ENCODE assay signal across 8 cellular contexts in genomic region chr19:37817180-37817911, GRCh38. TPM values are rescaled to one million over a fixed set of nuclear protein-coding genes. Genes with fewer than 3 reads are reported as not detected.
DNase-seq lines count a peak whose midpoint lies in the region; ATAC-seq and TF ChIP-seq lines count a peak whose summit lies in the region.

No MANE protein-coding gene starts in this region.

- intact Hi-C loops in thyroid gland (cut with DNase I) = no loop called here

- no peaks in the 10 kb centered on the region for H4K20me1 ChIP-seq in neural progenitor cell (ENCODE audit: low read depth)

- peak overlapping the region; percentile 80 for H3K4me2 ChIP-seq in neural progenitor cell

- no peaks in the 10 kb centered on the region for H3K79me2 ChIP-seq in ACC112 (ENCODE audit: control insufficient read depth, insufficient read depth, low read length, unreplicated experiment)
- H3K79me2 ChIP-seq in neural progenitor cell (ENCODE audit: low read depth) = no peaks in the 10 kb centered on the region

- H3K9me3 Mint-ChIP-seq in neural progenitor cell = peaks cover 59% of the 10 kb centered on the region

- peak overlapping the region; percentile 67 for H3K4me3 Mint-ChIP-seq in neural progenitor cell

- TF ChIP-seq CTCF in neural progenitor cell (IDR thresholded peaks at IDR 0.05) (no peak), thyroid gland (IDR thresholded peaks at IDR 0.05) (peak in 1 of 6 experiments; percentile 6)

- 1 to 3% methylated on average over 19 to 33 of the region's 60 CpGs for WGBS in thyroid gland, 2 donors

- H3K4me3 ChIP-seq in ACC112 (ENCODE audit: low read depth, low read length) (peak overlapping the region; percentile 68), neural progenitor cell (peak overlapping the region; percentile 65), thyroid gland (replicated peaks in 1 of 3) (peak overlapping the region; percentile 37 to 88 (median 67))

- H3K27ac ChIP-seq in ACC112 (ENCODE audit: low read depth, low read length) = no peak overlapping the region
- H3K27ac ChIP-seq in neural progenitor cell = no peak overlapping the region
- H3K27ac ChIP-seq in thyroid gland = peak overlapping the region; percentile 12 to 60 (median 42)

- H3K36me3 Mint-ChIP-seq in neural progenitor cell = no peaks in the 10 kb centered on the region

- H2AFZ ChIP-seq in ACC112 (ENCODE audit: low read length, unreplicated experiment) = peak overlapping the region; percentile 50
- peak overlapping the region; percentile 83 for H2AFZ ChIP-seq in neural progenitor cell (replicated peaks)

- no peak overlapping the region for H3K9ac ChIP-seq in neural progenitor cell

- peaks cover 5% of the 10 kb centered on the region for H3K9me3 ChIP-seq in neural progenitor cell (ENCODE audit: low read depth)
- no peaks in the 10 kb centered on the region for H3K9me3 ChIP-seq in thyroid gland

- no peak overlapping the region for H3K27ac Mint-ChIP-seq in neural progenitor cell

- no peaks in the 10 kb centered on the region for H3K27me3 Mint-ChIP-seq in neural progenitor cell (ENCODE audit: insufficient read depth, low read depth)

- H3K27me3 ChIP-seq in ACC112 (ENCODE audit: insufficient read depth, low read length) (peaks cover 9% of the 10 kb centered on the region; the same call in 1 of the 2 replicates), neural progenitor cell (peaks cover 5% of the 10 kb centered on the region), thyroid gland (no peaks in the 10 kb centered on the region)

- DNase-seq in NCI-H1092 (lab: John Stamatoyannopoulos, UW) = peak; percentile 68
- peak; percentile 33 for DNase-seq in activated T-cell treated with anti-CD3 and anti-CD28 coated beads for 48 hours (ENCODE audit: low read depth)
- peak; percentile 68 for DNase-seq in germinal center (ENCODE audit: low spot score)
- peak; percentile 87 for DNase-seq in neural progenitor cell (ENCODE audit: low spot score)
- DNase-seq in thyroid gland = peak; percentile 93 to 95

- no peaks in the 10 kb centered on the region for H3K4me1 Mint-ChIP-seq in neural progenitor cell

- H3K36me3 ChIP-seq in ACC112 (ENCODE audit: insufficient read depth, low read length) = no peaks in the 10 kb centered on the region
- H3K36me3 ChIP-seq in neural progenitor cell = no peaks in the 10 kb centered on the region
- H3K36me3 ChIP-seq in thyroid gland = peaks cover 0 to 2% of the 10 kb centered on the region in 2 donors

- H3F3A ChIP-seq in neural progenitor cell (ENCODE audit: low read depth) = no peaks in the 10 kb centered on the region

- H3K4me1 ChIP-seq in ACC112 (ENCODE audit: control insufficient read depth, insufficient read depth, low read length, unreplicated experiment) (no peaks in the 10 kb centered on the region), neural progenitor cell (no peaks in the 10 kb centered on the region), thyroid gland (peaks cover 11 to 14% of the 10 kb centered on the region in 2 donors)

- ATAC-seq in GM19452 (IDR thresholded peaks at IDR 0.05; ENCODE audit: unreplicated experiment) (no peak), HG03571 (IDR thresholded peaks at IDR 0.05; ENCODE audit: unreplicated experiment) (no peak)

- TF ChIP-seq POLR2A in thyroid gland (IDR thresholded peaks at IDR 0.05) = peak in 1 of 2 donors; percentile 57

RNA-seq across cellular contexts. Expression of gene ZNF573, which starts 38.0 kb away (rescaled TPM):
- total RNA-seq in neural progenitor cell (ENCODE audit: low replicate concordance) (12.4 and 14.2 TPM in 2 replicates), thyroid gland (10 to 100 TPM; 15.5 to 26.3 (median 22.3) TPM)

Comparison
In these comparisons a context has a peak if more than half of its experiments do, and no peak if none do; other contexts are left out.
1. H3K27ac ChIP-seq: peak in thyroid gland (3 of 3); none in ACC112 (single experiment) and neural progenitor cell (single experiment).
2. DNase-seq: peak in every context shown above with its lines; median percentile 94 in thyroid gland; 87 in neural progenitor cell; 68 in NCI-H1092; 68 in germinal center; 33 in activated T-cell treated with anti-CD3 and anti-CD28 coated beads for 48 hours.
3. Peak in every context shown above with its lines, with median percentiles within 50 percentile points of each other: H3K4me3 ChIP-seq.